Comparison of ENCODE assay signal across 7 cellular contexts in genomic region chr18:56158676-56159075, GRCh38.
"Had no signal": no experiment of that assay in that cellular context is flagged by ENCODE, and none has a peak within 500 bp of the region (broad histone marks: within the 10 kb centered on the region; RNA-seq: fewer than 3 reads in every experiment).

No MANE protein-coding gene starts in this region.

- FAIRE-seq: GM12878, GM12891, GM12892, GM18507, GM19239 had no signal

- ATAC-seq: GM12878 had no signal

- H3K4me3 ChIP-seq: GM12878 had no signal

- DNase-seq: GDM1, GF-D8 had no signal
